In the genomic region with DNA sequence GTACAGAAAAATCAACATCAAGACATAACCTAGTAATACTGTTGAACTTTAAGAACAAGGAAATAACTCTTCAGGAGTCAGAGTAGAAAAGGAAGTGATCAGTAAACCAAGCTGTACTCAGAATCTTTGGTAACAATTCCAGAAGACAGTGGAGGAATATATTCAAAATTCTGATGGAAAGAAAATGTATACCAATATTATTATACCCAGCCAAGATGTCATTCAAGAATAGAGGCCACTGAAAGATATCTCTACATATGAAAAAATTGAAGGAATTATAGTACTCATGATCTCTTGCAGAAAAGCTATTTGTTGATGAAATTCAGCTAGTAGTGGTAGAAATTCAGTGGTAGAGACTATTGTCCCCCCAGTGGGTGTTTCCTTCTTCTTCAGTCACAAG, we compare ENCODE assay signal across 22 cellular contexts.
DNase-seq lines count a peak whose midpoint lies in the region; ATAC-seq, FAIRE-seq and TF ChIP-seq lines count a peak whose summit lies in the region.
"Had no signal": no experiment of that assay in that cellular context is flagged by ENCODE, and none has a peak within 500 bp of the region (broad histone marks: within the 10 kb centered on the region; RNA-seq: fewer than 3 reads in every experiment).

No MANE protein-coding gene starts in this region.

- intact Hi-C loops in colonic mucosa (cut with DNase I) = no loop called here

- FAIRE-seq in H54 (lab: Jason Lieb, UNC) = peak; percentile 36
- FAIRE-seq: A204.1, D721Med, G401.6, GM12891, GM19239 had no signal

- CTCF ChIA-PET in HEK293 (lab: Yijun Ruan, JAX) = interaction anchor here (1.2 kb wide), 1 partner anchor 10 kb away, joined by 5 read pairs; no protein-coding TSS in a partner anchor
- CTCF ChIA-PET in CD8-positive, alpha-beta memory T cell (lab: Charles Lee) = no interaction called here

- H3K9ac ChIP-seq in colonic mucosa (ENCODE audit: low read depth in 2 of 2, low read length in 2 of 2) = no peak overlapping the region
- H3K9ac ChIP-seq: BLaER1 had no signal

- H3K27me3 ChIP-seq in colonic mucosa = no peaks in the 10 kb centered on the region
- H3K27me3 ChIP-seq in CD8-positive, alpha-beta memory T cell (ENCODE audit: insufficient read depth, low read length, poor library complexity, severe bottlenecking) = no peaks in the 10 kb centered on the region
- H3K27me3 ChIP-seq: BE2C, BLaER1 had no signal

- H3K27ac ChIP-seq in HEK293 (ENCODE audit: extremely low read depth, low read depth, low read length) = no peak overlapping the region
- H3K27ac ChIP-seq in colonic mucosa = no peak overlapping the region
- H3K27ac ChIP-seq in CD8-positive, alpha-beta memory T cell (ENCODE audit: low read depth, low read length) = no peak overlapping the region
- H3K27ac ChIP-seq: BLaER1 had no signal

- H3K4me1 Mint-ChIP-seq in CD8-positive, alpha-beta memory T cell = no peaks in the 10 kb centered on the region
- H3K4me1 Mint-ChIP-seq: CD14-positive monocyte; CD4-positive, alpha-beta memory T cell; CD4-positive, CD25-positive, alpha-beta regulatory T cell had no signal

- peaks cover 8 to 23% (median 22%) of the 10 kb centered on the region in 5 donors for H3K9me3 Mint-ChIP-seq in CD8-positive, alpha-beta memory T cell

- H3K27me3 Mint-ChIP-seq in CD8-positive, alpha-beta memory T cell = peaks cover 24 to 27% of the 10 kb centered on the region in 2 donors

- no peak for ATAC-seq in HG02763 (IDR thresholded peaks at IDR 0.05; ENCODE audit: unreplicated experiment)

- DNase-seq in H54 (ENCODE audit: insufficient read length, low spot score) = no peak
- peak; percentile 2 for DNase-seq in colonic mucosa
- no peak for DNase-seq in CD8-positive, alpha-beta memory T cell
- DNase-seq: 8988T; ACHN; BE2C; C1 segment of cervical spinal cord; Caco-2; Calu3; CD4-positive, alpha-beta memory T cell; CD4-positive, CD25-positive, alpha-beta regulatory T cell; DMS79 treated with DMSO at 0.1 percent for 48 hours; GF-D8 had no signal

- TF ChIP-seq CTCF in HEK293 (tag by site-specific recombination; IDR thresholded peaks at IDR 0.05) (no peak), colonic mucosa (IDR thresholded peaks at IDR 0.05) (no peak)

- peak overlapping the region in 1 of 8 donors; percentile 7 for H3K27ac Mint-ChIP-seq in CD8-positive, alpha-beta memory T cell
- H3K27ac Mint-ChIP-seq: CD4-positive, alpha-beta memory T cell; CD4-positive, CD25-positive, alpha-beta regulatory T cell had no signal

- H3K9me3 ChIP-seq in HEK293 (ENCODE audit: control insufficient read depth, insufficient read depth, low read depth, low read length) (no peaks in the 10 kb centered on the region), colonic mucosa (no peaks in the 10 kb centered on the region)
- H3K9me3 ChIP-seq in CD8-positive, alpha-beta memory T cell (ENCODE audit: low read length) = no peaks in the 10 kb centered on the region

- no peak overlapping the region for H3K4me3 Mint-ChIP-seq in CD8-positive, alpha-beta memory T cell
- H3K4me3 Mint-ChIP-seq: CD14-positive monocyte; CD4-positive, alpha-beta memory T cell; CD4-positive, CD25-positive, alpha-beta regulatory T cell had no signal

- POLR2A ChIA-PET in HEK293 (lab: Yijun Ruan, JAX) = no interaction called here
- POLR2A ChIA-PET in CD8-positive, alpha-beta memory T cell (lab: Charles Lee) = no interaction called here

- H3K4me1 ChIP-seq in HEK293 (ENCODE audit: control insufficient read depth, insufficient read depth, low read length) (no peaks in the 10 kb centered on the region), colonic mucosa (no peaks in the 10 kb centered on the region)
- no peaks in the 10 kb centered on the region for H3K4me1 ChIP-seq in CD8-positive, alpha-beta memory T cell (ENCODE audit: insufficient read depth, low read length)
- H3K4me1 ChIP-seq: BE2C, Caco-2 had no signal

- H3K36me3 Mint-ChIP-seq in CD8-positive, alpha-beta memory T cell = peaks cover 0 to 4% (median 0%) of the 10 kb centered on the region in 3 donors
- H3K36me3 Mint-ChIP-seq: CD14-positive monocyte; CD4-positive, CD25-positive, alpha-beta regulatory T cell had no signal

- H3K4me3 ChIP-seq in HEK293 (ENCODE audit: low read depth, low read length) (no peak overlapping the region), colonic mucosa (no peak overlapping the region)
- H3K4me3 ChIP-seq in CD8-positive, alpha-beta memory T cell (ENCODE audit: low read length) = no peak overlapping the region
- H3K4me3 ChIP-seq: BLaER1 had no signal

- H3K36me3 ChIP-seq in HEK293 (ENCODE audit: control insufficient read depth in 2 of 2, insufficient read depth in 1 of 2, low read length in 2 of 2) (no peaks in the 10 kb centered on the region), colonic mucosa (no peaks in the 10 kb centered on the region)
- H3K36me3 ChIP-seq in CD8-positive, alpha-beta memory T cell (ENCODE audit: insufficient read depth, low read length) = no peaks in the 10 kb centered on the region
- H3K36me3 ChIP-seq: BE2C, BLaER1 had no signal

- no peak for TF ChIP-seq POLR2A in H54 (IDR thresholded peaks at IDR 0.05; ENCODE audit: low read depth, low read length)

TF ChIP-seq in HEK293, 187 proteins besides CTCF, POLR2A, EP300 and RAD21 (continues in another document):
- TF ChIP-seq ZNF16 (tag by site-specific recombination; IDR thresholded peaks at IDR 0.05; ENCODE audit: low read depth) (no peak), SP7 (tag by site-specific recombination; IDR thresholded peaks at IDR 0.05) (no peak), ZNF558 (tag by site-specific recombination; IDR thresholded peaks at IDR 0.05) (0 out of 2 replicates have a peak, but pooled peaks have one; percentile 62), ZNF677 (tag by site-specific recombination; IDR thresholded peaks at IDR 0.05) (no peak), TRIM28 (IDR thresholded peaks at IDR 0.05; ENCODE audit: borderline replicate concordance, low read length) (peak; percentile 34; the same call in 1 of the 2 replicates), ZNF221 (tag by site-specific recombination; IDR thresholded peaks at IDR 0.05; ENCODE audit: borderline replicate concordance) (no peak), HOXD13 (CRISPR knock-in tag; IDR thresholded peaks at IDR 0.05; ENCODE audit: borderline replicate concordance) (no peak), ZSCAN23 (tag by site-specific recombination; IDR thresholded peaks at IDR 0.05) (no peak)
- TF ChIP-seq, protein P1, sequence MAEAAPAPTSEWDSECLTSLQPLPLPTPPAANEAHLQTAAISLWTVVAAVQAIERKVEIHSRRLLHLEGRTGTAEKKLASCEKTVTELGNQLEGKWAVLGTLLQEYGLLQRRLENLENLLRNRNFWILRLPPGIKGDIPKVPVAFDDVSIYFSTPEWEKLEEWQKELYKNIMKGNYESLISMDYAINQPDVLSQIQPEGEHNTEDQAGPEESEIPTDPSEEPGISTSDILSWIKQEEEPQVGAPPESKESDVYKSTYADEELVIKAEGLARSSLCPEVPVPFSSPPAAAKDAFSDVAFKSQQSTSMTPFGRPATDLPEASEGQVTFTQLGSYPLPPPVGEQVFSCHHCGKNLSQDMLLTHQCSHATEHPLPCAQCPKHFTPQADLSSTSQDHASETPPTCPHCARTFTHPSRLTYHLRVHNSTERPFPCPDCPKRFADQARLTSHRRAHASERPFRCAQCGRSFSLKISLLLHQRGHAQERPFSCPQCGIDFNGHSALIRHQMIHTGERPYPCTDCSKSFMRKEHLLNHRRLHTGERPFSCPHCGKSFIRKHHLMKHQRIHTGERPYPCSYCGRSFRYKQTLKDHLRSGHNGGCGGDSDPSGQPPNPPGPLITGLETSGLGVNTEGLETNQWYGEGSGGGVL (tag by site-specific recombination; IDR thresholded peaks at IDR 0.05) = no peak
- TF ChIP-seq, protein P2, sequence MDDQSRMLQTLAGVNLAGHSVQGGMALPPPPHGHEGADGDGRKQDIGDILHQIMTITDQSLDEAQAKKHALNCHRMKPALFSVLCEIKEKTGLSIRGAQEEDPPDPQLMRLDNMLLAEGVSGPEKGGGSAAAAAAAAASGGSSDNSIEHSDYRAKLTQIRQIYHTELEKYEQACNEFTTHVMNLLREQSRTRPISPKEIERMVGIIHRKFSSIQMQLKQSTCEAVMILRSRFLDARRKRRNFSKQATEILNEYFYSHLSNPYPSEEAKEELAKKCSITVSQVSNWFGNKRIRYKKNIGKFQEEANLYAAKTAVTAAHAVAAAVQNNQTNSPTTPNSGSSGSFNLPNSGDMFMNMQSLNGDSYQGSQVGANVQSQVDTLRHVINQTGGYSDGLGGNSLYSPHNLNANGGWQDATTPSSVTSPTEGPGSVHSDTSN (CRISPR knock-in tag; IDR thresholded peaks at IDR 0.05) = no peak
- TF ChIP-seq, protein P3, sequence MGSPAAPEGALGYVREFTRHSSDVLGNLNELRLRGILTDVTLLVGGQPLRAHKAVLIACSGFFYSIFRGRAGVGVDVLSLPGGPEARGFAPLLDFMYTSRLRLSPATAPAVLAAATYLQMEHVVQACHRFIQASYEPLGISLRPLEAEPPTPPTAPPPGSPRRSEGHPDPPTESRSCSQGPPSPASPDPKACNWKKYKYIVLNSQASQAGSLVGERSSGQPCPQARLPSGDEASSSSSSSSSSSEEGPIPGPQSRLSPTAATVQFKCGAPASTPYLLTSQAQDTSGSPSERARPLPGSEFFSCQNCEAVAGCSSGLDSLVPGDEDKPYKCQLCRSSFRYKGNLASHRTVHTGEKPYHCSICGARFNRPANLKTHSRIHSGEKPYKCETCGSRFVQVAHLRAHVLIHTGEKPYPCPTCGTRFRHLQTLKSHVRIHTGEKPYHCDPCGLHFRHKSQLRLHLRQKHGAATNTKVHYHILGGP (tag by site-specific recombination; IDR thresholded peaks at IDR 0.05) = no peak
- TF ChIP-seq, protein P4, sequence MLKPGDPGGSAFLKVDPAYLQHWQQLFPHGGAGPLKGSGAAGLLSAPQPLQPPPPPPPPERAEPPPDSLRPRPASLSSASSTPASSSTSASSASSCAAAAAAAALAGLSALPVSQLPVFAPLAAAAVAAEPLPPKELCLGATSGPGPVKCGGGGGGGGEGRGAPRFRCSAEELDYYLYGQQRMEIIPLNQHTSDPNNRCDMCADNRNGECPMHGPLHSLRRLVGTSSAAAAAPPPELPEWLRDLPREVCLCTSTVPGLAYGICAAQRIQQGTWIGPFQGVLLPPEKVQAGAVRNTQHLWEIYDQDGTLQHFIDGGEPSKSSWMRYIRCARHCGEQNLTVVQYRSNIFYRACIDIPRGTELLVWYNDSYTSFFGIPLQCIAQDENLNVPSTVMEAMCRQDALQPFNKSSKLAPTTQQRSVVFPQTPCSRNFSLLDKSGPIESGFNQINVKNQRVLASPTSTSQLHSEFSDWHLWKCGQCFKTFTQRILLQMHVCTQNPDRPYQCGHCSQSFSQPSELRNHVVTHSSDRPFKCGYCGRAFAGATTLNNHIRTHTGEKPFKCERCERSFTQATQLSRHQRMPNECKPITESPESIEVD (tag by site-specific recombination; IDR thresholded peaks at IDR 0.05) = no peak
